8 cellular contexts compared by ENCODE assay signal in genomic region chr5:74765929-74766328, GRCh38. TPM values are rescaled to one million over a fixed set of nuclear protein-coding genes. Genes with fewer than 3 reads are reported as not detected.
DNase-seq lines count a peak whose midpoint lies in the region; ATAC-seq and TF ChIP-seq lines count a peak whose summit lies in the region.

No MANE protein-coding gene starts in this region.

- intact Hi-C loops in activated CD4-positive, alpha-beta T cell treated with anti-CD3 and anti-CD28 coated beads, Interleukin-2, amount 10 ng/mL, durations not matched to agents 24 days and 14 days (cut with micrococcal nuclease): loop anchor here (1.0 to 10.0 kb wide), 8 partner anchors 79 to 1639 kb away; partner anchors contain the start of genes ANKRA2, BTF3, GCNT4 and HEXB

- H3K27ac Mint-ChIP-seq in activated CD4-positive, alpha-beta T cell treated with anti-CD3 and anti-CD28 coated beads, Interleukin-2, amount 10 ng/mL, durations not matched to agents 24 days and 14 days: peak overlapping the region; percentile 98
- H3K27ac Mint-ChIP-seq in activated naive CD4-positive, alpha-beta T cell treated with anti-CD3 and anti-CD28 coated beads, Interleukin-2, amount 50 U/mL, for 72 hours: peak overlapping the region; percentile 39 to 94

- H3K27me3 Mint-ChIP-seq in activated CD4-positive, alpha-beta T cell treated with anti-CD3 and anti-CD28 coated beads, Interleukin-2, amount 10 ng/mL, durations not matched to agents 24 days and 14 days: no peaks in the 10 kb centered on the region

- H3K4me1 Mint-ChIP-seq in activated CD4-positive, alpha-beta T cell treated with anti-CD3 and anti-CD28 coated beads, Interleukin-2, amount 10 ng/mL, durations not matched to agents 24 days and 14 days: peaks cover 27% of the 10 kb centered on the region

- no peaks in the 10 kb centered on the region for H3K27me3 ChIP-seq in kidney epithelial cell (ENCODE audit: control insufficient read depth, insufficient read depth, low read length)
- no peaks in the 10 kb centered on the region for H3K27me3 ChIP-seq in subcutaneous abdominal adipose tissue (ENCODE audit: control insufficient read depth in 5 of 5, insufficient read depth in 4 of 5, low read length in 5 of 5)

- peaks cover 33% of the 10 kb centered on the region for H3K36me3 Mint-ChIP-seq in activated CD4-positive, alpha-beta T cell treated with anti-CD3 and anti-CD28 coated beads, Interleukin-2, amount 10 ng/mL, durations not matched to agents 24 days and 14 days (ENCODE audit: low read depth)
- H3K36me3 Mint-ChIP-seq in activated naive CD4-positive, alpha-beta T cell treated with anti-CD3 and anti-CD28 coated beads, Interleukin-2, amount 50 U/mL, for 72 hours: peaks cover 28 to 31% of the 10 kb centered on the region in 2 donors

- no peaks in the 10 kb centered on the region for H3K9me3 Mint-ChIP-seq in activated CD4-positive, alpha-beta T cell treated with anti-CD3 and anti-CD28 coated beads, Interleukin-2, amount 10 ng/mL, durations not matched to agents 24 days and 14 days
- no peaks in the 10 kb centered on the region for H3K9me3 Mint-ChIP-seq in activated naive CD4-positive, alpha-beta T cell treated with anti-CD3 and anti-CD28 coated beads, Interleukin-2, amount 50 U/mL, for 72 hours

- no peaks in the 10 kb centered on the region for H3K9me3 ChIP-seq in subcutaneous abdominal adipose tissue (ENCODE audit: control insufficient read depth in 5 of 5, low read length in 5 of 5)

- peak overlapping the region; percentile 69 for H3K4me3 ChIP-seq in kidney epithelial cell (ENCODE audit: low read depth, low read length)
- H3K4me3 ChIP-seq in subcutaneous abdominal adipose tissue (ENCODE audit: low read depth in 1 of 5, low read length in 5 of 5): peak overlapping the region; percentile 95 to 100 (median 97)

- peak overlapping the region; percentile 99 for H3K4me3 Mint-ChIP-seq in activated CD4-positive, alpha-beta T cell treated with anti-CD3 and anti-CD28 coated beads, Interleukin-2, amount 10 ng/mL, durations not matched to agents 24 days and 14 days

- peak overlapping the region; percentile 96 for H3K27ac ChIP-seq in subcutaneous abdominal adipose tissue (ENCODE audit: low read depth, low read length)

- no peak for ATAC-seq in activated naive CD4-positive, alpha-beta T cell treated with anti-CD3 and anti-CD28 coated beads, Interleukin-2, amount 50 U/mL, for 72 hours
- no peak for ATAC-seq in HG02840 (IDR thresholded peaks at IDR 0.05; ENCODE audit: low FRiP score, unreplicated experiment)

- DNase-seq in activated CD4-positive, alpha-beta T cell treated with anti-CD3 and anti-CD28 coated beads, Interleukin-2, amount 10 ng/mL, durations not matched to agents 24 days and 14 days: no peak
- DNase-seq in activated CD4-positive, alpha-beta T cell treated with anti-CD3 and anti-CD28 coated beads for 4 hours: no peak
- no peak for DNase-seq in activated naive CD4-positive, alpha-beta T cell treated with anti-CD3 and anti-CD28 coated beads, Interleukin-2, amount 50 U/mL, for 72 hours (ENCODE audit: low spot score in 2 of 2)
- DNase-seq in kidney epithelial cell (ENCODE audit: low read depth) (no peak), mesenteric fat pad (ENCODE audit: low spot score) (no peak), MV-4-11 (lab: John Stamatoyannopoulos, UW) (no peak)

- H3K36me3 ChIP-seq in kidney epithelial cell (ENCODE audit: control insufficient read depth, insufficient read depth, low read length): no peaks in the 10 kb centered on the region
- H3K36me3 ChIP-seq in subcutaneous abdominal adipose tissue (ENCODE audit: control insufficient read depth in 5 of 5, insufficient read depth in 5 of 5, low read length in 5 of 5): peaks cover 16 to 28% (median 26%) of the 10 kb centered on the region in 5 donors

- TF ChIP-seq CTCF in kidney epithelial cell (IDR thresholded peaks at IDR 0.05; ENCODE audit: insufficient read depth, low read length, poor library complexity, severe bottlenecking): no peak

- peak overlapping the region; percentile 48 to 99 (median 95) for H3K9ac ChIP-seq in subcutaneous abdominal adipose tissue (ENCODE audit: low read length in 5 of 5)

- H3K4me1 ChIP-seq in subcutaneous abdominal adipose tissue (ENCODE audit: control insufficient read depth in 5 of 5, insufficient read depth in 5 of 5, low read length in 5 of 5): peaks cover 5 to 29% (median 26%) of the 10 kb centered on the region in 5 donors

RNA-seq across cellular contexts. Expression of gene GFM2, which starts 1.0 kb away (rescaled TPM):
- total RNA-seq in activated CD4-positive, alpha-beta T cell treated with anti-CD3 and anti-CD28 coated beads, Interleukin-2, amount 10 ng/mL, durations not matched to agents 24 days and 14 days: 37.9 and 42.7 TPM in 2 replicates
- 10 to 100 TPM; 31.4 to 46.7 TPM for total RNA-seq in activated naive CD4-positive, alpha-beta T cell treated with anti-CD3 and anti-CD28 coated beads, Interleukin-2, amount 50 U/mL, for 72 hours
- total RNA-seq in kidney epithelial cell (33.1 and 35.7 TPM in 2 replicates), mesenteric fat pad (10.8 TPM)

RNA-seq across cellular contexts. Expression of gene NSA2, which starts 1.1 kb away (rescaled TPM):
- 94.0 and 95.8 TPM in 2 replicates for total RNA-seq in activated CD4-positive, alpha-beta T cell treated with anti-CD3 and anti-CD28 coated beads, Interleukin-2, amount 10 ng/mL, durations not matched to agents 24 days and 14 days
- 10 to 100 TPM; 80.7 to 82.7 TPM for total RNA-seq in activated naive CD4-positive, alpha-beta T cell treated with anti-CD3 and anti-CD28 coated beads, Interleukin-2, amount 50 U/mL, for 72 hours
- total RNA-seq in kidney epithelial cell (94.1 and 145 TPM in 2 replicates), mesenteric fat pad (68.6 TPM)
